9 cellular contexts compared by ENCODE assay signal in genomic region chr1:224700915-224701531, GRCh38.
DNase-seq lines count a peak whose midpoint lies in the region; ATAC-seq, FAIRE-seq and TF ChIP-seq lines count a peak whose summit lies in the region.
"Had no signal": no experiment of that assay in that cellular context is flagged by ENCODE, and none has a peak within 500 bp of the region (broad histone marks: within the 10 kb centered on the region; RNA-seq: fewer than 3 reads in every experiment).

No MANE protein-coding gene starts in this region.

- 14% methylated on average over 4 of the region's 4 CpGs for WGBS in A549 (ENCODE audit: missing lambda C conversion rate)

- peak; percentile 17 to 24 for DNase-seq in A549 (ENCODE audit: low read depth in 1 of 2, low spot score in 1 of 2)
- peak; percentile 28 for DNase-seq in HT-29 (ENCODE audit: low spot score)
- peak; percentile 31 to 36 for DNase-seq in cardiac fibroblast (ENCODE audit: low read depth in 2 of 2)
- no peak for DNase-seq in activated CD4-positive, alpha-beta memory T cell treated with anti-CD3 and anti-CD28 coated beads for 36 hours
- no peak for DNase-seq in H54 (ENCODE audit: insufficient read length, low spot score)
- DNase-seq in stimulated activated naive CD4-positive, alpha-beta T cell (lab: John Stamatoyannopoulos, UW), result no peak
- DNase-seq in LoVo (ENCODE audit: low spot score), result no peak

- peak in 1 of 2 experiments; percentile 39; a peak in 2 of 5 replicates for TF ChIP-seq RAD21 in A549 (conservative IDR thresholded peaks at IDR 0.05 in 1 of 2, IDR thresholded peaks at IDR 0.05 in 1 of 2)

- no peaks in the 10 kb centered on the region for H3K4me1 ChIP-seq in A549

- no peaks in the 10 kb centered on the region for H3K36me3 Mint-ChIP-seq in activated CD4-positive, alpha-beta memory T cell treated with anti-CD3 and anti-CD28 coated beads for 36 hours
- H3K36me3 Mint-ChIP-seq: activated naive CD4-positive, alpha-beta T cell treated with anti-CD3 and anti-CD28 coated beads, Interleukin-2, amount 50 U/mL, for 24 hours had no signal

- H3K9me3 ChIP-seq in A549, result no peaks in the 10 kb centered on the region

- H3K4me1 Mint-ChIP-seq in activated CD4-positive, alpha-beta memory T cell treated with anti-CD3 and anti-CD28 coated beads for 36 hours (ENCODE audit: low read depth), result no peaks in the 10 kb centered on the region
- H3K4me1 Mint-ChIP-seq: activated naive CD4-positive, alpha-beta T cell treated with anti-CD3 and anti-CD28 coated beads, Interleukin-2, amount 50 U/mL, for 24 hours had no signal

- H3K9me3 Mint-ChIP-seq in activated CD4-positive, alpha-beta memory T cell treated with anti-CD3 and anti-CD28 coated beads for 36 hours, result no peaks in the 10 kb centered on the region
- H3K9me3 Mint-ChIP-seq: activated naive CD4-positive, alpha-beta T cell treated with anti-CD3 and anti-CD28 coated beads, Interleukin-2, amount 50 U/mL, for 24 hours had no signal

- ATAC-seq in A549 (peak; percentile 36 to 83; a peak in 3 of 6 replicates), GM18502 (IDR thresholded peaks at IDR 0.05; ENCODE audit: poor library complexity, unreplicated experiment) (peak; percentile 83)

- no peak overlapping the region for H3K4me2 ChIP-seq in A549

- no peak overlapping the region for H3K27ac Mint-ChIP-seq in activated CD4-positive, alpha-beta memory T cell treated with anti-CD3 and anti-CD28 coated beads for 36 hours
- H3K27ac Mint-ChIP-seq: activated naive CD4-positive, alpha-beta T cell treated with anti-CD3 and anti-CD28 coated beads, Interleukin-2, amount 50 U/mL, for 24 hours had no signal

- TF ChIP-seq EP300 in A549 (IDR thresholded peaks at IDR 0.05), result no peak

- TF ChIP-seq CTCF in A549 (IDR thresholded peaks at IDR 0.05) (no peak; the same call in 2 of the 3 replicates), cardiac fibroblast (IDR thresholded peaks at IDR 0.05; ENCODE audit: low read depth, low read length) (peak; percentile 57)

- H3K27ac ChIP-seq in A549, result no peak overlapping the region

- CTCF ChIA-PET in A549 (lab: Yijun Ruan, JAX), result interaction anchor here (0.6 to 2.0 kb wide), 5 partner anchors 11 to 212 kb away, joined by 3 to 6 read pairs (median 3); no protein-coding TSS in a partner anchor
- CTCF ChIA-PET in activated CD4-positive, alpha-beta memory T cell treated with anti-CD3 and anti-CD28 coated beads for 36 hours (lab: Charles Lee), result interaction anchor here (0.7 to 2.1 kb wide), 7 partner anchors 13 to 222 kb away, joined by 3 to 11 read pairs (median 4); no protein-coding TSS in a partner anchor

- POLR2A ChIA-PET in A549 (lab: Yijun Ruan, JAX), result no interaction called here
- POLR2A ChIA-PET in activated CD4-positive, alpha-beta memory T cell treated with anti-CD3 and anti-CD28 coated beads for 36 hours (lab: Charles Lee), result no interaction called here

- intact Hi-C loops in activated CD4-positive, alpha-beta memory T cell treated with anti-CD3 and anti-CD28 coated beads for 36 hours (cut with micrococcal nuclease), result loop anchor here (5.0 to 10.0 kb wide), 2 partner anchors 151 to 186 kb away; no protein-coding TSS in a partner anchor

- FAIRE-seq in A549 (lab: Jason Lieb, UNC) (no peak), H54 (lab: Jason Lieb, UNC) (no peak)

- H3K27me3 Mint-ChIP-seq in activated CD4-positive, alpha-beta memory T cell treated with anti-CD3 and anti-CD28 coated beads for 36 hours, result no peaks in the 10 kb centered on the region
- H3K27me3 Mint-ChIP-seq: activated naive CD4-positive, alpha-beta T cell treated with anti-CD3 and anti-CD28 coated beads, Interleukin-2, amount 50 U/mL, for 24 hours had no signal

- TF ChIP-seq POLR2A in A549 (IDR thresholded peaks at IDR 0.05; ENCODE audit: low read length) (no peak), H54 (IDR thresholded peaks at IDR 0.05; ENCODE audit: low read depth, low read length) (no peak)

- H3K4me3 ChIP-seq in A549 (no peak overlapping the region), cardiac fibroblast (replicated peaks in 1 of 2; ENCODE audit: low read depth in 2 of 2, low read length in 2 of 2) (no peak overlapping the region)

- no peak overlapping the region for H3K4me3 Mint-ChIP-seq in activated CD4-positive, alpha-beta memory T cell treated with anti-CD3 and anti-CD28 coated beads for 36 hours
- H3K4me3 Mint-ChIP-seq: activated naive CD4-positive, alpha-beta T cell treated with anti-CD3 and anti-CD28 coated beads, Interleukin-2, amount 50 U/mL, for 24 hours had no signal

TF ChIP-seq in A549, 52 proteins besides CTCF, POLR2A, EP300 and RAD21:
- TF ChIP-seq MAFK (IDR thresholded peaks at IDR 0.05; ENCODE audit: partially characterized antibody) (no peak), JUNB (IDR thresholded peaks at IDR 0.05) (no peak), ESRRA (IDR thresholded peaks at IDR 0.05; ENCODE audit: borderline replicate concordance, low read length) (no peak), ZFP36 (IDR thresholded peaks at IDR 0.05; ENCODE audit: borderline replicate concordance, partially characterized antibody) (no peak), TP53 (CRISPR knock-in tag; IDR thresholded peaks at IDR 0.05) (no peak), GATA3 (IDR thresholded peaks at IDR 0.05; ENCODE audit: borderline replicate concordance) (no peak), ZC3H11A (IDR thresholded peaks at IDR 0.05) (no peak)

Comparison
In these comparisons a context has a peak if more than half of its experiments do, and no peak if none do; other contexts are left out.
1. DNase-seq: peak in A549 (2 of 2), HT-29 (single experiment) and cardiac fibroblast (2 of 2); none in activated CD4-positive, alpha-beta memory T cell treated with anti-CD3 and anti-CD28 coated beads for 36 hours (single experiment), H54 (single experiment), stimulated activated naive CD4-positive, alpha-beta T cell (0 of 6) and LoVo (single experiment).